21 cellular contexts compared by ENCODE assay signal in genomic region chr3:24520101-24520495, GRCh38. TPM values are rescaled to one million over a fixed set of nuclear protein-coding genes. Genes with fewer than 3 reads are reported as not detected.
"Had no signal": no experiment of that assay in that cellular context is flagged by ENCODE, and none has a peak within 500 bp of the region (broad histone marks: within the 10 kb centered on the region; RNA-seq: fewer than 3 reads in every experiment).

No MANE protein-coding gene starts in this region.

- H3K4me3 Mint-ChIP-seq: natural killer cell treated with Interleukin-12 subunit alpha and Interleukin-12 subunit beta and Interleukin-15 and Interleukin-18, amount 100 ng/mL, for 72 hours; T-helper 2 cell treated with Interferon-gamma antibody and Interleukin-4, amounts not matched to agents 5 μg/mL and 100 μg/mL, for 36 hours had no signal

- FAIRE-seq: astrocyte, kidney had no signal

- H3K27me3 ChIP-seq: adrenal gland, breast epithelium, foreskin keratinocyte had no signal

- H3K9me3 Mint-ChIP-seq: activated T-cell treated with anti-CD3 and anti-CD28 coated beads, Interleukin-2, amount 50 U/mL, for 72 hours; mesothelial cell of epicardium; natural killer cell treated with Interleukin-12 subunit alpha and Interleukin-12 subunit beta and Interleukin-15 and Interleukin-18, amount 100 ng/mL, for 72 hours; T-helper 2 cell treated with Interferon-gamma antibody and Interleukin-4, amounts not matched to agents 5 μg/mL and 100 μg/mL, for 36 hours had no signal

- ATAC-seq: activated naive CD4-positive, alpha-beta T cell treated with anti-CD3 and anti-CD28 coated beads, Interleukin-2, amount 50 U/mL, for 72 hours; activated T-cell treated with anti-CD3 and anti-CD28 coated beads, Interleukin-2, amount 50 U/mL, for 72 hours; foreskin keratinocyte; left lobe of liver; natural killer cell treated with Interleukin-12 subunit alpha and Interleukin-12 subunit beta and Interleukin-15 and Interleukin-18, amount 100 ng/mL, for 72 hours had no signal

- H3K4me1 ChIP-seq: breast epithelium had no signal

- H3K36me3 Mint-ChIP-seq: mesothelial cell of epicardium had no signal

- DNase-seq: activated CD4-positive, alpha-beta T cell treated with anti-CD3 and anti-CD28 coated beads for 1 hour; activated gamma-delta T cell treated with Interleukin-2 at 50 U/mL for 16 hours; activated T-cell treated with anti-CD3 and anti-CD28 coated beads, Interleukin-2, amount 50 U/mL, for 72 hours; foreskin keratinocyte; kidney; occipital lobe; stimulated activated CD4-positive, alpha-beta T cell treated with anti-CD3 and anti-CD28 coated beads, Interleukin-12 subunit alpha, Interleukin-12 subunit beta, amount 100 ng/mL, for 4 hours; stimulated activated CD4-positive, alpha-beta T cell treated with anti-CD3 and anti-CD28 coated beads, Interleukin-1b, Interleukin-23, amount 100 ng/mL, for 48 hours; stimulated activated CD8-positive, alpha-beta memory T cell treated with anti-CD3 and anti-CD28 coated beads, Interleukin-4, amount 100 ng/mL, for 48 hours; stimulated activated naive CD4-positive, alpha-beta T cell had no signal

- H3K36me3 ChIP-seq: adrenal gland, breast epithelium had no signal

- H3K27ac ChIP-seq: breast epithelium, coronary artery, foreskin keratinocyte had no signal

- H3K4me3 ChIP-seq: breast epithelium, coronary artery, lung had no signal

- H3K27ac Mint-ChIP-seq: activated naive CD4-positive, alpha-beta T cell treated with anti-CD3 and anti-CD28 coated beads, Interleukin-2, amount 50 U/mL, for 72 hours; activated T-cell treated with anti-CD3 and anti-CD28 coated beads, Interleukin-2, amount 50 U/mL, for 72 hours; mesothelial cell of epicardium; natural killer cell treated with Interleukin-12 subunit alpha and Interleukin-12 subunit beta and Interleukin-15 and Interleukin-18, amount 100 ng/mL, for 72 hours; T-helper 2 cell treated with Interferon-gamma antibody and Interleukin-4, amounts not matched to agents 5 μg/mL and 100 μg/mL, for 36 hours had no signal

- H3K9me3 ChIP-seq: adrenal gland, breast epithelium had no signal

RNA-seq across cellular contexts. Expression of gene THRB, which starts 25.4 kb away (rescaled TPM):
- total RNA-seq: activated CD8-positive, alpha-beta memory T cell treated with anti-CD3 and anti-CD28 coated beads for 36 hours; activated naive CD4-positive, alpha-beta T cell treated with anti-CD3 and anti-CD28 coated beads, Interleukin-2, amount 50 U/mL, for 72 hours; activated T-cell treated with anti-CD3 and anti-CD28 coated beads, Interleukin-2, amount 50 U/mL, for 72 hours had no signal
